In the genomic region with DNA sequence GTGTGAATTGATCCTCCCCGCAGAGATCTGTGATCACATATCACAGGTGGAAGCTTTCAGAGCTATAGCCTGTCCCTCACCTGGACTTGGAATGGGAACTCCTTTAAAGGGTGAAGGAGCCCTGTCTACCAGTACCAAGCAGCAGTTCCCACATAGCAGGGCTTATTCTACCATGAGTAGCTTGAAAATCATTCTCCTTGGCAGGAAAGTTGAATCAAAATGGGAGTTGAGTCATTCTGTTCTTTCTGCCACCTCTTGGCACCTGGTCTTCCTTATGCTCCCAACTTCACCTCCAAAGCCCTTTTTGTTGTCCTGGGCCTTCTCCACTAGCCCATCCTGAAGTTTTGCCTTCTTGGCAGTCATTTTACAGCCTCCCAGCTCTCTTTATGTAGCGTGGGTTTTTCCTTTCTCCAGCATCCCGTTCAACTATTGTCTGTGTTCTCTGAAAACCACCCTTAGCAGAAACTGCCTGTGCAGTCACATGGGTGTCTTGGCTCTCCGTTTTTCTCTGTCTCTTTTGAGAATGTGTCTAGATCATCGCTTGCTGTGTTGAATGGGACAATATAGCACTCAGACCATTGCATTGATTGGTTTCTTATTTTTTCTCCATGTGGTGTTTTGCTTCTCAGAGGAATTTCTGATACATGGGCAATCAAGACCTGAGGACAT, we compare ENCODE assay signal across 2 cellular contexts.
TF ChIP-seq lines count a peak whose summit lies in the region.

No MANE protein-coding gene starts in this region.

TF ChIP-seq in SK-N-SH treated with all-trans-retinoic acid at 6 μM for 48 hours, 23 proteins besides CTCF, POLR2A, EP300 and RAD21 (continued from another document):
- no peak for TF ChIP-seq ZNF565 (CRISPR knock-in tag; conservative IDR thresholded peaks at IDR 0.05; ENCODE audit: low read depth)
- TF ChIP-seq, protein P1, sequence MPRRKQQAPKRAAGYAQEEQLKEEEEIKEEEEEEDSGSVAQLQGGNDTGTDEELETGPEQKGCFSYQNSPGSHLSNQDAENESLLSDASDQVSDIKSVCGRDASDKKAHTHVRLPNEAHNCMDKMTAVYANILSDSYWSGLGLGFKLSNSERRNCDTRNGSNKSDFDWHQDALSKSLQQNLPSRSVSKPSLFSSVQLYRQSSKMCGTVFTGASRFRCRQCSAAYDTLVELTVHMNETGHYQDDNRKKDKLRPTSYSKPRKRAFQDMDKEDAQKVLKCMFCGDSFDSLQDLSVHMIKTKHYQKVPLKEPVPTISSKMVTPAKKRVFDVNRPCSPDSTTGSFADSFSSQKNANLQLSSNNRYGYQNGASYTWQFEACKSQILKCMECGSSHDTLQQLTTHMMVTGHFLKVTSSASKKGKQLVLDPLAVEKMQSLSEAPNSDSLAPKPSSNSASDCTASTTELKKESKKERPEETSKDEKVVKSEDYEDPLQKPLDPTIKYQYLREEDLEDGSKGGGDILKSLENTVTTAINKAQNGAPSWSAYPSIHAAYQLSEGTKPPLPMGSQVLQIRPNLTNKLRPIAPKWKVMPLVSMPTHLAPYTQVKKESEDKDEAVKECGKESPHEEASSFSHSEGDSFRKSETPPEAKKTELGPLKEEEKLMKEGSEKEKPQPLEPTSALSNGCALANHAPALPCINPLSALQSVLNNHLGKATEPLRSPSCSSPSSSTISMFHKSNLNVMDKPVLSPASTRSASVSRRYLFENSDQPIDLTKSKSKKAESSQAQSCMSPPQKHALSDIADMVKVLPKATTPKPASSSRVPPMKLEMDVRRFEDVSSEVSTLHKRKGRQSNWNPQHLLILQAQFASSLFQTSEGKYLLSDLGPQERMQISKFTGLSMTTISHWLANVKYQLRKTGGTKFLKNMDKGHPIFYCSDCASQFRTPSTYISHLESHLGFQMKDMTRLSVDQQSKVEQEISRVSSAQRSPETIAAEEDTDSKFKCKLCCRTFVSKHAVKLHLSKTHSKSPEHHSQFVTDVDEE (CRISPR knock-in tag; IDR thresholded peaks at IDR 0.05) = no peak
- TF ChIP-seq ZFP30 (CRISPR knock-in tag; IDR thresholded peaks at IDR 0.05) = no peak
- no peak for TF ChIP-seq ISL1 (CRISPR knock-in tag; IDR thresholded peaks at IDR 0.05)
- TF ChIP-seq ZNF70 (CRISPR knock-in tag; IDR thresholded peaks at IDR 0.05) = no peak
- TF ChIP-seq, protein P2, sequence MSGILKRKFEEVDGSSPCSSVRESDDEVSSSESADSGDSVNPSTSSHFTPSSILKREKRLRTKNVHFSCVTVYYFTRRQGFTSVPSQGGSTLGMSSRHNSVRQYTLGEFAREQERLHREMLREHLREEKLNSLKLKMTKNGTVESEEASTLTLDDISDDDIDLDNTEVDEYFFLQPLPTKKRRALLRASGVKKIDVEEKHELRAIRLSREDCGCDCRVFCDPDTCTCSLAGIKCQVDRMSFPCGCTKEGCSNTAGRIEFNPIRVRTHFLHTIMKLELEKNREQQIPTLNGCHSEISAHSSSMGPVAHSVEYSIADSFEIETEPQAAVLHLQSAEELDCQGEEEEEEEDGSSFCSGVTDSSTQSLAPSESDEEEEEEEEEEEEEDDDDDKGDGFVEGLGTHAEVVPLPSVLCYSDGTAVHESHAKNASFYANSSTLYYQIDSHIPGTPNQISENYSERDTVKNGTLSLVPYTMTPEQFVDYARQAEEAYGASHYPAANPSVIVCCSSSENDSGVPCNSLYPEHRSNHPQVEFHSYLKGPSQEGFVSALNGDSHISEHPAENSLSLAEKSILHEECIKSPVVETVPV (CRISPR knock-in tag; IDR thresholded peaks at IDR 0.05) = no peak
- TF ChIP-seq PPARA (CRISPR knock-in tag; IDR thresholded peaks at IDR 0.05; ENCODE audit: borderline replicate concordance) = no peak
- TF ChIP-seq SNAI2 (CRISPR knock-in tag; IDR thresholded peaks at IDR 0.05) = no peak
TF ChIP-seq in SK-N-SH treated with all-trans-retinoic acid at 6 μM for 48 hours: peak in this region for 0.

TF ChIP-seq in neural cell, 6 proteins besides CTCF, POLR2A, EP300 and RAD21:
- TF ChIP-seq, protein P3, sequence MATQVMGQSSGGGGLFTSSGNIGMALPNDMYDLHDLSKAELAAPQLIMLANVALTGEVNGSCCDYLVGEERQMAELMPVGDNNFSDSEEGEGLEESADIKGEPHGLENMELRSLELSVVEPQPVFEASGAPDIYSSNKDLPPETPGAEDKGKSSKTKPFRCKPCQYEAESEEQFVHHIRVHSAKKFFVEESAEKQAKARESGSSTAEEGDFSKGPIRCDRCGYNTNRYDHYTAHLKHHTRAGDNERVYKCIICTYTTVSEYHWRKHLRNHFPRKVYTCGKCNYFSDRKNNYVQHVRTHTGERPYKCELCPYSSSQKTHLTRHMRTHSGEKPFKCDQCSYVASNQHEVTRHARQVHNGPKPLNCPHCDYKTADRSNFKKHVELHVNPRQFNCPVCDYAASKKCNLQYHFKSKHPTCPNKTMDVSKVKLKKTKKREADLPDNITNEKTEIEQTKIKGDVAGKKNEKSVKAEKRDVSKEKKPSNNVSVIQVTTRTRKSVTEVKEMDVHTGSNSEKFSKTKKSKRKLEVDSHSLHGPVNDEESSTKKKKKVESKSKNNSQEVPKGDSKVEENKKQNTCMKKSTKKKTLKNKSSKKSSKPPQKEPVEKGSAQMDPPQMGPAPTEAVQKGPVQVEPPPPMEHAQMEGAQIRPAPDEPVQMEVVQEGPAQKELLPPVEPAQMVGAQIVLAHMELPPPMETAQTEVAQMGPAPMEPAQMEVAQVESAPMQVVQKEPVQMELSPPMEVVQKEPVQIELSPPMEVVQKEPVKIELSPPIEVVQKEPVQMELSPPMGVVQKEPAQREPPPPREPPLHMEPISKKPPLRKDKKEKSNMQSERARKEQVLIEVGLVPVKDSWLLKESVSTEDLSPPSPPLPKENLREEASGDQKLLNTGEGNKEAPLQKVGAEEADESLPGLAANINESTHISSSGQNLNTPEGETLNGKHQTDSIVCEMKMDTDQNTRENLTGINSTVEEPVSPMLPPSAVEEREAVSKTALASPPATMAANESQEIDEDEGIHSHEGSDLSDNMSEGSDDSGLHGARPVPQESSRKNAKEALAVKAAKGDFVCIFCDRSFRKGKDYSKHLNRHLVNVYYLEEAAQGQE (IDR thresholded peaks at IDR 0.05; ENCODE audit: borderline replicate concordance) = no peak
- TF ChIP-seq SMC3 (conservative IDR thresholded peaks at IDR 0.05; ENCODE audit: poor library complexity) (no peak), POLR2AphosphoS5 (IDR thresholded peaks at IDR 0.05) (no peak), EZH2 (IDR thresholded peaks at IDR 0.05; ENCODE audit: borderline replicate concordance, insufficient read depth, low read length, poor library complexity, severe bottlenecking) (no peak), TAF1 (IDR thresholded peaks at IDR 0.05; ENCODE audit: low read depth) (no peak), MXI1 (conservative IDR thresholded peaks at IDR 0.05; ENCODE audit: poor library complexity, severe bottlenecking) (no peak)
